In genomic region chr1:198543670-198544260, GRCh38 we compare ENCODE assay signal across 12 cellular contexts. TPM values are rescaled to one million over a fixed set of nuclear protein-coding genes. Genes with fewer than 3 reads are reported as not detected.
DNase-seq lines count a peak whose midpoint lies in the region; ATAC-seq, FAIRE-seq and TF ChIP-seq lines count a peak whose summit lies in the region.
"Had no signal": no experiment of that assay in that cellular context is flagged by ENCODE, and none has a peak within 500 bp of the region (broad histone marks: within the 10 kb centered on the region; RNA-seq: fewer than 3 reads in every experiment).

No MANE protein-coding gene starts in this region.

- peaks cover 9% of the 10 kb centered on the region for H3K9me3 Mint-ChIP-seq in activated CD4-positive, alpha-beta T cell treated with anti-CD3 and anti-CD28 coated beads for 36 hours (ENCODE audit: low read depth)

- peak overlapping the region; percentile 70 for H3K4me2 ChIP-seq in OCI-LY7 (ENCODE audit: low read length)

- peak overlapping the region; percentile 39 for H3K27ac Mint-ChIP-seq in activated CD4-positive, alpha-beta T cell treated with anti-CD3 and anti-CD28 coated beads for 36 hours

- H3K4me3 Mint-ChIP-seq in activated CD4-positive, alpha-beta T cell treated with anti-CD3 and anti-CD28 coated beads for 36 hours: no peak overlapping the region

- H3K27me3 Mint-ChIP-seq in activated CD4-positive, alpha-beta T cell treated with anti-CD3 and anti-CD28 coated beads for 36 hours: no peaks in the 10 kb centered on the region

- no peaks in the 10 kb centered on the region for H4K20me1 ChIP-seq in OCI-LY7 (ENCODE audit: insufficient read depth, low read length)

- H3K4me3 ChIP-seq in OCI-LY7 (ENCODE audit: low read depth, low read length, poor library complexity, severe bottlenecking): peak overlapping the region; percentile 41
- no peak overlapping the region for H3K4me3 ChIP-seq in small intestine (ENCODE audit: low read depth in 1 of 2, low read length in 2 of 2)
- no peak overlapping the region for H3K4me3 ChIP-seq in right cardiac atrium (ENCODE audit: low read length)
- H3K4me3 ChIP-seq: coronary artery had no signal

- intact Hi-C loops in activated CD4-positive, alpha-beta T cell treated with anti-CD3 and anti-CD28 coated beads for 36 hours (cut with DNase I, micrococcal nuclease): loop anchor here in 1 of 2 experiments (2.0 kb wide), 1 partner anchor 15 kb away; no protein-coding TSS in a partner anchor
- intact Hi-C loops in OCI-LY7 (cut with micrococcal nuclease; ENCODE audit: unreplicated experiment): loop anchor here (2.0 kb wide), 1 partner anchor 53 kb away; no protein-coding TSS in a partner anchor
- intact Hi-C loops in right cardiac atrium (cut with DNase I): no loop called here

- peak; percentile 26 for FAIRE-seq in small intestine (lab: Jason Lieb, UNC)
- FAIRE-seq: urothelium cell line had no signal

- H3K79me2 ChIP-seq in OCI-LY7 (ENCODE audit: insufficient read depth, low read depth, low read length): no peaks in the 10 kb centered on the region

- H3K36me3 ChIP-seq in OCI-LY7 (ENCODE audit: insufficient read depth, low read length) (no peaks in the 10 kb centered on the region), small intestine (ENCODE audit: control insufficient read depth in 2 of 2, insufficient read depth in 2 of 2, low read length in 2 of 2) (no peaks in the 10 kb centered on the region)

- no peaks in the 10 kb centered on the region for H3K9me2 ChIP-seq in OCI-LY7 (ENCODE audit: insufficient read depth, low read length)

- peaks cover 7% of the 10 kb centered on the region for H3K36me3 Mint-ChIP-seq in activated CD4-positive, alpha-beta T cell treated with anti-CD3 and anti-CD28 coated beads for 36 hours (ENCODE audit: low read depth)

- 31 to 59% (median 53%) methylated on average over 2 of the region's 2 CpGs for WGBS in small intestine, 3 donors
- 38% methylated on average over 2 of the region's 2 CpGs for WGBS in right cardiac atrium

- POLR2A ChIA-PET in activated CD4-positive, alpha-beta T cell treated with anti-CD3 and anti-CD28 coated beads for 36 hours (lab: Charles Lee): no interaction called here
- POLR2A ChIA-PET in OCI-LY7 (lab: Charles Lee): interaction anchor here (0.6 to 3.7 kb wide), 14 partner anchors 9 to 642 kb away, joined by 3 to 23 read pairs (median 3); partner anchors contain the start of gene C1orf53

- H3K4me1 ChIP-seq in OCI-LY7 (ENCODE audit: insufficient read depth, low read length, poor library complexity, severe bottlenecking): peaks cover 54% of the 10 kb centered on the region
- H3K4me1 ChIP-seq in small intestine (ENCODE audit: control insufficient read depth in 2 of 2, insufficient read depth in 1 of 2, low read depth in 1 of 2, low read length in 1 of 2): no peaks in the 10 kb centered on the region
- no peaks in the 10 kb centered on the region for H3K4me1 ChIP-seq in right cardiac atrium (ENCODE audit: control insufficient read depth, insufficient read depth, low read length)

- no peaks in the 10 kb centered on the region for H3K27me3 ChIP-seq in small intestine (ENCODE audit: control insufficient read depth in 2 of 2, insufficient read depth in 2 of 2, low read length in 2 of 2)
- no peaks in the 10 kb centered on the region for H3K27me3 ChIP-seq in right cardiac atrium (ENCODE audit: control insufficient read depth, insufficient read depth)

- no peak for ATAC-seq in activated CD4-positive, alpha-beta T cell treated with anti-CD3 and anti-CD28 coated beads for 36 hours
- ATAC-seq in HG02852 (IDR thresholded peaks at IDR 0.05; ENCODE audit: unreplicated experiment): peak; percentile 84
- no peak for ATAC-seq in right cardiac atrium

- CTCF ChIA-PET in activated CD4-positive, alpha-beta T cell treated with anti-CD3 and anti-CD28 coated beads for 36 hours (lab: Charles Lee): interaction anchor here (0.7 kb wide), 1 partner anchor 140 kb away, joined by 4 read pairs; no protein-coding TSS in a partner anchor
- CTCF ChIA-PET in OCI-LY7 (lab: Charles Lee; ENCODE audit: unreplicated experiment): no interaction called here

- DNase-seq in activated CD4-positive, alpha-beta T cell treated with anti-CD3 and anti-CD28 coated beads for 36 hours: no peak
- DNase-seq in activated CD4-positive, alpha-beta T cell treated with anti-CD3 and anti-CD28 coated beads for 4 hours: no peak
- DNase-seq in OCI-LY7 (ENCODE audit: low spot score) (peak; percentile 58), small intestine (no peak), right cardiac atrium (no peak), RKO (ENCODE audit: low spot score) (no peak)
- DNase-seq in activated effector memory CD4-positive, alpha-beta T cell treated with Interleukin-2 at 50 U/mL for 16 hours: no peak
- DNase-seq: stimulated activated CD4-positive, alpha-beta T cell treated with anti-CD3 and anti-CD28 coated beads, Interleukin-15, amount 100 ng/mL, for 24 hours had no signal

- H3K9me3 ChIP-seq in OCI-LY7 (ENCODE audit: low read length) (peaks cover 8% of the 10 kb centered on the region; the same call in 1 of the 2 replicates), small intestine (ENCODE audit: control insufficient read depth, low read depth) (no peaks in the 10 kb centered on the region), right cardiac atrium (ENCODE audit: control insufficient read depth, low read length) (no peaks in the 10 kb centered on the region)

- TF ChIP-seq CTCF in OCI-LY7 (conservative IDR thresholded peaks at IDR 0.05; ENCODE audit: low read length): no peak

- peak overlapping the region; percentile 93 for H2AFZ ChIP-seq in OCI-LY7 (ENCODE audit: low read length)

- no TSS peak for BruUV-seq in OCI-LY7 (replicated peaks; lab: Mats Ljungman, UMichigan)

- H3K27ac ChIP-seq in OCI-LY7 (ENCODE audit: low read depth, low read length, poor library complexity, severe bottlenecking): peak overlapping the region; percentile 71
- no peak overlapping the region for H3K27ac ChIP-seq in small intestine (ENCODE audit: low read depth in 1 of 2, low read length in 1 of 2)
- no peak overlapping the region for H3K27ac ChIP-seq in right cardiac atrium (ENCODE audit: low read length)
- H3K27ac ChIP-seq: coronary artery had no signal

- peaks cover 47% of the 10 kb centered on the region for H3K4me1 Mint-ChIP-seq in activated CD4-positive, alpha-beta T cell treated with anti-CD3 and anti-CD28 coated beads for 36 hours

RNA-seq across cellular contexts. Expression of gene ATP6V1G3, which starts 3.3 kb away (rescaled TPM):
- not detected for total RNA-seq in activated CD4-positive, alpha-beta T cell treated with anti-CD3 and anti-CD28 coated beads for 36 hours
- total RNA-seq in OCI-LY7 (2014; rRNA removed; shearing (Covaris generic)): 0.66 TPM in 1 of 2 replicates, not detected in the other
- total RNA-seq in OCI-LY7 (2022) (0.90 TPM in 1 of 2 replicates, not detected in the other), right cardiac atrium (not detected)
- polyA plus RNA-seq in small intestine (not detected), right cardiac atrium (not detected)
- total RNA-seq: kidney epithelial cell had no signal
